1 cellular context compared by ENCODE assay signal in the genomic region with DNA sequence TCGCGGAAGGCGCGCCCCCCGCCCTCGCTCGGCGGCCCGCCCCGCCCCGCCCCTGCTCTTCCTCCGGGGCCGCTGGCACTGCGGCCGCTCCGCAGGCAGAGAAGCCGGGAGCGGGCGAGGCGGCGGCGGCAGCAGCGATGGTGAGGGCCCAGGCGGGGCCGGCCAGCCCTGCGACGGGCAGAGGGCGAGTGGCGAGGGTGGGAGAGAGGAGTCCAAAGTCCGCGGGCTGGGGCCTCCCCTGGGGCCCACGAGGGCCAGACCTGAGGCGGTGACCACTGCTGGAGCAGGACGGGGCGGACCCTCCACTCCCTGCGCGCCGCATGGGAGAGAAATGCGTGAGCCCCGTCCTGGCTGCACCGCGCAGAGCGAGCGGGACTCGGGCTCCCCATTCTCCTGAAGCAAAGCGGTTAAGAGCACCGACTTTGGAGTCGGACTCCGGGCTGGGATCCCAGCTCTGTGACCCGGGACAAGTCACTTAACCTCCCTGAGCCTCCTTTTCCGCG.
A peak's percentile ranks its signal among the peaks of the same experiment; 100 is the strongest.
TF ChIP-seq lines count a peak whose summit lies in the region.

A gene with protein sequence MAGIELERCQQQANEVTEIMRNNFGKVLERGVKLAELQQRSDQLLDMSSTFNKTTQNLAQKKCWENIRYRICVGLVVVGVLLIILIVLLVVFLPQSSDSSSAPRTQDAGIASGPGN (plus strand): TSS at position 78 of the 503 bp plus-strand sequence. CDS start 60 bp downstream, at position 138.

TF ChIP-seq in HepG2, 621 proteins besides CTCF, POLR2A, EP300 and RAD21 (continued from another document and continues in another):
- TF ChIP-seq, protein P1, sequence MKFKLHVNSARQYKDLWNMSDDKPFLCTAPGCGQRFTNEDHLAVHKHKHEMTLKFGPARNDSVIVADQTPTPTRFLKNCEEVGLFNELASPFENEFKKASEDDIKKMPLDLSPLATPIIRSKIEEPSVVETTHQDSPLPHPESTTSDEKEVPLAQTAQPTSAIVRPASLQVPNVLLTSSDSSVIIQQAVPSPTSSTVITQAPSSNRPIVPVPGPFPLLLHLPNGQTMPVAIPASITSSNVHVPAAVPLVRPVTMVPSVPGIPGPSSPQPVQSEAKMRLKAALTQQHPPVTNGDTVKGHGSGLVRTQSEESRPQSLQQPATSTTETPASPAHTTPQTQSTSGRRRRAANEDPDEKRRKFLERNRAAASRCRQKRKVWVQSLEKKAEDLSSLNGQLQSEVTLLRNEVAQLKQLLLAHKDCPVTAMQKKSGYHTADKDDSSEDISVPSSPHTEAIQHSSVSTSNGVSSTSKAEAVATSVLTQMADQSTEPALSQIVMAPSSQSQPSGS (CRISPR knock-in tag; IDR thresholded peaks at IDR 0.05) = no peak; the same call in none of the 2 replicates
- TF ChIP-seq SP5 (CRISPR knock-in tag; IDR thresholded peaks at IDR 0.05; ENCODE audit: borderline replicate concordance, low read depth) = peak; percentile 87
- TF ChIP-seq ZNF670 (CRISPR knock-in tag; IDR thresholded peaks at IDR 0.05; ENCODE audit: borderline replicate concordance) = no peak
- 0 out of 2 replicates have a peak, but pooled peaks have one; percentile 89 for TF ChIP-seq MBNL3 (CRISPR knock-in tag; conservative IDR thresholded peaks at IDR 0.05)
- TF ChIP-seq ZNF317 (CRISPR knock-in tag; IDR thresholded peaks at IDR 0.05) = peak; percentile 50; the same call in 1 of the 2 replicates
- no peak for TF ChIP-seq ZNF7 (CRISPR knock-in tag; IDR thresholded peaks at IDR 0.05)
- no peak for TF ChIP-seq NFIB (CRISPR knock-in tag; IDR thresholded peaks at IDR 0.05; ENCODE audit: borderline replicate concordance)
- TF ChIP-seq ZZZ3 (CRISPR knock-in tag; IDR thresholded peaks at IDR 0.05; ENCODE audit: borderline replicate concordance) = no peak; the same call in 1 of the 2 replicates
- peak; percentile 91 for TF ChIP-seq MED1 (CRISPR knock-in tag; IDR thresholded peaks at IDR 0.05)
- TF ChIP-seq, protein P2, sequence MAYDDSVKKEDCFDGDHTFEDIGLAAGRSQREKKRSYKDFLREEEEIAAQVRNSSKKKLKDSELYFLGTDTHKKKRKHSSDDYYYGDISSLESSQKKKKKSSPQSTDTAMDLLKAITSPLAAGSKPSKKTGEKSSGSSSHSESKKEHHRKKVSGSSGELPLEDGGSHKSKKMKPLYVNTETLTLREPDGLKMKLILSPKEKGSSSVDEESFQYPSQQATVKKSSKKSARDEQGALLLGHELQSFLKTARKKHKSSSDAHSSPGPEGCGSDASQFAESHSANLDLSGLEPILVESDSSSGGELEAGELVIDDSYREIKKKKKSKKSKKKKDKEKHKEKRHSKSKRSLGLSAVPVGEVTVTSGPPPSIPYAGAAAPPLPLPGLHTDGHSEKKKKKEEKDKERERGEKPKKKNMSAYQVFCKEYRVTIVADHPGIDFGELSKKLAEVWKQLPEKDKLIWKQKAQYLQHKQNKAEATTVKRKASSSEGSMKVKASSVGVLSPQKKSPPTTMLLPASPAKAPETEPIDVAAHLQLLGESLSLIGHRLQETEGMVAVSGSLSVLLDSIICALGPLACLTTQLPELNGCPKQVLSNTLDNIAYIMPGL (CRISPR knock-in tag; IDR thresholded peaks at IDR 0.05; ENCODE audit: borderline replicate concordance in 1 of 2, low read depth in 1 of 2) = peak in 1 of 2 experiments; percentile 24; a peak in 3 of 4 replicates
- no peak for TF ChIP-seq HCFC1 (IDR thresholded peaks at IDR 0.05; ENCODE audit: low read depth, low read length)
- peak; percentile 7; the same call in 1 of the 2 replicates for TF ChIP-seq THAP11 (CRISPR knock-in tag; IDR thresholded peaks at IDR 0.05)
- no peak for TF ChIP-seq ZNF75D (CRISPR knock-in tag; IDR thresholded peaks at IDR 0.05; ENCODE audit: borderline replicate concordance)
- TF ChIP-seq, protein P3, sequence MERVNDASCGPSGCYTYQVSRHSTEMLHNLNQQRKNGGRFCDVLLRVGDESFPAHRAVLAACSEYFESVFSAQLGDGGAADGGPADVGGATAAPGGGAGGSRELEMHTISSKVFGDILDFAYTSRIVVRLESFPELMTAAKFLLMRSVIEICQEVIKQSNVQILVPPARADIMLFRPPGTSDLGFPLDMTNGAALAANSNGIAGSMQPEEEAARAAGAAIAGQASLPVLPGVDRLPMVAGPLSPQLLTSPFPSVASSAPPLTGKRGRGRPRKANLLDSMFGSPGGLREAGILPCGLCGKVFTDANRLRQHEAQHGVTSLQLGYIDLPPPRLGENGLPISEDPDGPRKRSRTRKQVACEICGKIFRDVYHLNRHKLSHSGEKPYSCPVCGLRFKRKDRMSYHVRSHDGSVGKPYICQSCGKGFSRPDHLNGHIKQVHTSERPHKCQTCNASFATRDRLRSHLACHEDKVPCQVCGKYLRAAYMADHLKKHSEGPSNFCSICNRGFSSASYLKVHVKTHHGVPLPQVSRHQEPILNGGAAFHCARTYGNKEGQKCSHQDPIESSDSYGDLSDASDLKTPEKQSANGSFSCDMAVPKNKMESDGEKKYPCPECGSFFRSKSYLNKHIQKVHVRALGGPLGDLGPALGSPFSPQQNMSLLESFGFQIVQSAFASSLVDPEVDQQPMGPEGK (CRISPR knock-in tag; IDR thresholded peaks at IDR 0.05) = peak; percentile 91
- no peak for TF ChIP-seq RBM22 (optimal IDR thresholded peaks at IDR 0.05; ENCODE audit: low read length)
- TF ChIP-seq, protein P4, sequence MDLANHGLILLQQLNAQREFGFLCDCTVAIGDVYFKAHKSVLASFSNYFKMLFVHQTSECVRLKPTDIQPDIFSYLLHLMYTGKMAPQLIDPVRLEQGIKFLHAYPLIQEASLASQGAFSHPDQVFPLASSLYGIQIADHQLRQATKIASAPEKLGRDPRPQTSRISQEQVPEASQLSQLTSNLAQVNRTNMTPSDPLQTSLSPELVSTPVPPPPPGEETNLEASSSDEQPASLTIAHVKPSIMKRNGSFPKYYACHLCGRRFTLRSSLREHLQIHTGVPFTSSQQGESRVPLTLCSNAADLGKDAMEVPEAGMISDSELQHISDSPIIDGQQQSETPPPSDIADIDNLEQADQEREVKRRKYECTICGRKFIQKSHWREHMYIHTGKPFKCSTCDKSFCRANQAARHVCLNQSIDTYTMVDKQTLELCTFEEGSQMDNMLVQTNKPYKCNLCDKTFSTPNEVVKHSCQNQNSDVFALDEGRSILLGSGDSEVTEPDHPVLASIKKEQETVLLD (CRISPR knock-in tag; IDR thresholded peaks at IDR 0.05; ENCODE audit: low read depth) = peak; percentile 65; the same call in 1 of the 2 replicates
- TF ChIP-seq, protein P5, sequence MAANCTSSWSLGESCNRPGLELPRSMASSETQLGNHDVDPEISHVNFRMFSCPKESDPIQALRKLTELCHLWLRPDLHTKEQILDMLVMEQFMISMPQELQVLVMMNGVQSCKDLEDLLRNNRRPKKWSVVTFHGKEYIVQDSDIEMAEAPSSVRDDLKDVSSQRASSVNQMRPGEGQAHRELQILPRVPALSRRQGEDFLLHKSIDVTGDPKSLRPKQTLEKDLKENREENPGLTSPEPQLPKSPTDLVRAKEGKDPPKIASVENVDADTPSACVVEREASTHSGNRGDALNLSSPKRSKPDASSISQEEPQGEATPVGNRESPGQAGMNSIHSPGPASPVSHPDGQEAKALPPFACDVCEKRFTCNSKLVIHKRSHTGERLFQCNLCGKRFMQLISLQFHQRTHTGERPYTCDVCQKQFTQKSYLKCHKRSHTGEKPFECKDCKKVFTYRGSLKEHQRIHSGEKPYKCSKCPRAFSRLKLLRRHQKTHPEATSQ (CRISPR knock-in tag; IDR thresholded peaks at IDR 0.05; ENCODE audit: borderline replicate concordance) = peak; percentile 48; the same call in 1 of the 2 replicates
- TF ChIP-seq SIN3B (IDR thresholded peaks at IDR 0.05; ENCODE audit: low read length) = no peak
- TF ChIP-seq CHD4 (IDR thresholded peaks at IDR 0.05; ENCODE audit: borderline replicate concordance, low read length) = peak; percentile 95
- TF ChIP-seq ZNF501 (CRISPR knock-in tag; IDR thresholded peaks at IDR 0.05) = peak; percentile 29
- peak; percentile 20; the same call in 1 of the 2 replicates for TF ChIP-seq ZNF891 (CRISPR knock-in tag; IDR thresholded peaks at IDR 0.05)
- no peak for TF ChIP-seq CC2D1A (CRISPR knock-in tag; IDR thresholded peaks at IDR 0.05)
- TF ChIP-seq, protein P6, sequence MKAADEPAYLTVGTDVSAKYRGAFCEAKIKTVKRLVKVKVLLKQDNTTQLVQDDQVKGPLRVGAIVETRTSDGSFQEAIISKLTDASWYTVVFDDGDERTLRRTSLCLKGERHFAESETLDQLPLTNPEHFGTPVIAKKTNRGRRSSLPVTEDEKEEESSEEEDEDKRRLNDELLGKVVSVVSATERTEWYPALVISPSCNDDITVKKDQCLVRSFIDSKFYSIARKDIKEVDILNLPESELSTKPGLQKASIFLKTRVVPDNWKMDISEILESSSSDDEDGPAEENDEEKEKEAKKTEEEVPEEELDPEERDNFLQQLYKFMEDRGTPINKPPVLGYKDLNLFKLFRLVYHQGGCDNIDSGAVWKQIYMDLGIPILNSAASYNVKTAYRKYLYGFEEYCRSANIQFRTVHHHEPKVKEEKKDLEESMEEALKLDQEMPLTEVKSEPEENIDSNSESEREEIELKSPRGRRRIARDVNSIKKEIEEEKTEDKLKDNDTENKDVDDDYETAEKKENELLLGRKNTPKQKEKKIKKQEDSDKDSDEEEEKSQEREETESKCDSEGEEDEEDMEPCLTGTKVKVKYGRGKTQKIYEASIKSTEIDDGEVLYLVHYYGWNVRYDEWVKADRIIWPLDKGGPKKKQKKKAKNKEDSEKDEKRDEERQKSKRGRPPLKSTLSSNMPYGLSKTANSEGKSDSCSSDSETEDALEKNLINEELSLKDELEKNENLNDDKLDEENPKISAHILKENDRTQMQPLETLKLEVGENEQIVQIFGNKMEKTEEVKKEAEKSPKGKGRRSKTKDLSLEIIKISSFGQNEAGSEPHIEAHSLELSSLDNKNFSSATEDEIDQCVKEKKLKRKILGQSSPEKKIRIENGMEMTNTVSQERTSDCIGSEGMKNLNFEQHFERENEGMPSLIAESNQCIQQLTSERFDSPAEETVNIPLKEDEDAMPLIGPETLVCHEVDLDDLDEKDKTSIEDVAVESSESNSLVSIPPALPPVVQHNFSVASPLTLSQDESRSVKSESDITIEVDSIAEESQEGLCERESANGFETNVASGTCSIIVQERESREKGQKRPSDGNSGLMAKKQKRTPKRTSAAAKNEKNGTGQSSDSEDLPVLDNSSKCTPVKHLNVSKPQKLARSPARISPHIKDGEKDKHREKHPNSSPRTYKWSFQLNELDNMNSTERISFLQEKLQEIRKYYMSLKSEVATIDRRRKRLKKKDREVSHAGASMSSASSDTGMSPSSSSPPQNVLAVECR (CRISPR knock-in tag; IDR thresholded peaks at IDR 0.05; ENCODE audit: borderline replicate concordance) = peak; percentile 81
- no peak for TF ChIP-seq RFX5 (IDR thresholded peaks at IDR 0.05; ENCODE audit: low read depth, low read length)
- TF ChIP-seq, protein P7, sequence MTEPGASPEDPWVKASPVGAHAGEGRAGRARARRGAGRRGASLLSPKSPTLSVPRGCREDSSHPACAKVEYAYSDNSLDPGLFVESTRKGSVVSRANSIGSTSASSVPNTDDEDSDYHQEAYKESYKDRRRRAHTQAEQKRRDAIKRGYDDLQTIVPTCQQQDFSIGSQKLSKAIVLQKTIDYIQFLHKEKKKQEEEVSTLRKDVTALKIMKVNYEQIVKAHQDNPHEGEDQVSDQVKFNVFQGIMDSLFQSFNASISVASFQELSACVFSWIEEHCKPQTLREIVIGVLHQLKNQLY (CRISPR knock-in tag; IDR thresholded peaks at IDR 0.05) = peak; percentile 70; the same call in 1 of the 2 replicates
- TF ChIP-seq MLLT10 (CRISPR knock-in tag; IDR thresholded peaks at IDR 0.05) = no peak
- no peak for TF ChIP-seq ZC3H4 (CRISPR knock-in tag; IDR thresholded peaks at IDR 0.05; ENCODE audit: borderline replicate concordance)
- peak; percentile 84 for TF ChIP-seq ARNT2 (CRISPR knock-in tag; IDR thresholded peaks at IDR 0.05; ENCODE audit: low read depth)
- TF ChIP-seq SMAD3 (CRISPR knock-in tag; IDR thresholded peaks at IDR 0.05) = peak; percentile 17; the same call in 1 of the 2 replicates
- peak; percentile 97 for TF ChIP-seq ZNF768 (CRISPR knock-in tag; IDR thresholded peaks at IDR 0.05)
- TF ChIP-seq FLYWCH1 (CRISPR knock-in tag; IDR thresholded peaks at IDR 0.05) = no peak
- no peak; the same call in 1 of the 2 replicates for TF ChIP-seq ZNF816 (CRISPR knock-in tag; IDR thresholded peaks at IDR 0.05; ENCODE audit: borderline replicate concordance)
- no peak for TF ChIP-seq U2AF1 (optimal IDR thresholded peaks at IDR 0.05; ENCODE audit: low read depth, low read length)
- no peak; the same call in 1 of the 2 replicates for TF ChIP-seq ZBTB1 (CRISPR knock-in tag; IDR thresholded peaks at IDR 0.05; ENCODE audit: borderline replicate concordance)
- TF ChIP-seq, protein P8, sequence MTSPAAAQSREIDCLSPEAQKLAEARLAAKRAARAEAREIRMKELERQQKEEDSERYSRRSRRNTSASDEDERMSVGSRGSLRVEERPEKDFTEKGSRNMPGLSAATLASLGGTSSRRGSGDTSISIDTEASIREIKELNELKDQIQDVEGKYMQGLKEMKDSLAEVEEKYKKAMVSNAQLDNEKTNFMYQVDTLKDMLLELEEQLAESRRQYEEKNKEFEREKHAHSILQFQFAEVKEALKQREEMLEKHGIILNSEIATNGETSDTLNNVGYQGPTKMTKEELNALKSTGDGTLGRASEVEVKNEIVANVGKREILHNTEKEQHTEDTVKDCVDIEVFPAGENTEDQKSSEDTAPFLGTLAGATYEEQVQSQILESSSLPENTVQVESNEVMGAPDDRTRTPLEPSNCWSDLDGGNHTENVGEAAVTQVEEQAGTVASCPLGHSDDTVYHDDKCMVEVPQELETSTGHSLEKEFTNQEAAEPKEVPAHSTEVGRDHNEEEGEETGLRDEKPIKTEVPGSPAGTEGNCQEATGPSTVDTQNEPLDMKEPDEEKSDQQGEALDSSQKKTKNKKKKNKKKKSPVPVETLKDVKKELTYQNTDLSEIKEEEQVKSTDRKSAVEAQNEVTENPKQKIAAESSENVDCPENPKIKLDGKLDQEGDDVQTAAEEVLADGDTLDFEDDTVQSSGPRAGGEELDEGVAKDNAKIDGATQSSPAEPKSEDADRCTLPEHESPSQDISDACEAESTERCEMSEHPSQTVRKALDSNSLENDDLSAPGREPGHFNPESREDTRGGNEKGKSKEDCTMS (CRISPR knock-in tag; conservative IDR thresholded peaks at IDR 0.05) = no peak
- TF ChIP-seq MAFF (IDR thresholded peaks at IDR 0.05; ENCODE audit: low read depth, low read length) = no peak
- peak; percentile 93 for TF ChIP-seq ZFY (CRISPR knock-in tag; IDR thresholded peaks at IDR 0.05)
- no peak for TF ChIP-seq IKZF4 (CRISPR knock-in tag; IDR thresholded peaks at IDR 0.05; ENCODE audit: borderline replicate concordance, low read depth, not compliant biosample characterization)
- TF ChIP-seq GATAD2A (CRISPR knock-in tag; IDR thresholded peaks at IDR 0.05) = peak; percentile 68; the same call in 1 of the 2 replicates
- TF ChIP-seq ZNF138 (CRISPR knock-in tag; IDR thresholded peaks at IDR 0.05; ENCODE audit: low read depth) = no peak
